10 cellular contexts compared by ENCODE assay signal in genomic region chr9:108551030-108551964, GRCh38.
DNase-seq lines count a peak whose midpoint lies in the region; ATAC-seq and TF ChIP-seq lines count a peak whose summit lies in the region.
"Had no signal": no experiment of that assay in that cellular context is flagged by ENCODE, and none has a peak within 500 bp of the region (broad histone marks: within the 10 kb centered on the region; RNA-seq: fewer than 3 reads in every experiment).

No MANE protein-coding gene starts in this region.

- DNase-seq in AG08395 (ENCODE audit: low spot score) = peak; percentile 83
- DNase-seq in astrocyte of the spinal cord (ENCODE audit: low read depth, low spot score) = peak; percentile 89
- no peak for DNase-seq in left lung
- DNase-seq in Right ventricle myocardium inferior (ENCODE audit: missing footprints) = no peak
- no peak for DNase-seq in NCI-H187 (lab: John Stamatoyannopoulos, UW)
- DNase-seq in stimulated activated naive CD8-positive, alpha-beta T cell treated with anti-CD3 and anti-CD28 coated beads, Interleukin-15, amount 100 ng/mL, for 72 hours = no peak
- DNase-seq: CD8-positive, alpha-beta memory T cell; foreskin melanocyte had no signal

- H3K4me3 Mint-ChIP-seq in stimulated activated naive CD8-positive, alpha-beta T cell treated with anti-CD3 and anti-CD28 coated beads, Interleukin-15, amount 100 ng/mL, for 72 hours = no peak overlapping the region
- H3K4me3 Mint-ChIP-seq: CD8-positive, alpha-beta memory T cell had no signal

- no peaks in the 10 kb centered on the region for H3K9me3 ChIP-seq in left lung

- no peak for TF ChIP-seq CTCF in astrocyte of the spinal cord (IDR thresholded peaks at IDR 0.05; ENCODE audit: low read depth, low read length)
- no peak for TF ChIP-seq CTCF in left lung (IDR thresholded peaks at IDR 0.05)

- no peak overlapping the region for H3K27ac ChIP-seq in left lung

- H3K27me3 ChIP-seq in left lung = no peaks in the 10 kb centered on the region

- ATAC-seq in left lung = peak; percentile 23
- ATAC-seq in Right ventricle myocardium inferior = no peak
- ATAC-seq in GM21529 (IDR thresholded peaks at IDR 0.05; ENCODE audit: unreplicated experiment) = no peak
- no peak for ATAC-seq in stimulated activated naive CD8-positive, alpha-beta T cell treated with anti-CD3 and anti-CD28 coated beads, Interleukin-15, amount 100 ng/mL, for 72 hours

- H3K27me3 Mint-ChIP-seq in stimulated activated naive CD8-positive, alpha-beta T cell treated with anti-CD3 and anti-CD28 coated beads, Interleukin-15, amount 100 ng/mL, for 72 hours = no peaks in the 10 kb centered on the region

- in situ Hi-C loops in astrocyte of the spinal cord (cut with HindIII; ENCODE audit: low sequenced_read_pairs) = no loop called here

- H3K4me1 ChIP-seq in left lung = peaks cover 0 to 4% of the 10 kb centered on the region in 2 donors

- no peak overlapping the region for H3K4me3 ChIP-seq in astrocyte of the spinal cord (ENCODE audit: low read depth, low read length)
- no peak overlapping the region for H3K4me3 ChIP-seq in left lung

- no peak overlapping the region for H3K27ac Mint-ChIP-seq in stimulated activated naive CD8-positive, alpha-beta T cell treated with anti-CD3 and anti-CD28 coated beads, Interleukin-15, amount 100 ng/mL, for 72 hours

- intact Hi-C loops in left lung (cut with DNase I) (no loop called here), Right ventricle myocardium inferior (cut with DNase I) (no loop called here)

- no peaks in the 10 kb centered on the region for H3K36me3 ChIP-seq in left lung

- H3K4me1 Mint-ChIP-seq in stimulated activated naive CD8-positive, alpha-beta T cell treated with anti-CD3 and anti-CD28 coated beads, Interleukin-15, amount 100 ng/mL, for 72 hours = no peaks in the 10 kb centered on the region
- H3K4me1 Mint-ChIP-seq: CD8-positive, alpha-beta memory T cell had no signal

- TF ChIP-seq RAD21 in Ishikawa (IDR thresholded peaks at IDR 0.05; ENCODE audit: low read depth) = 0 out of 2 replicates have a peak, but pooled peaks have one; percentile 3

- H3K9me3 Mint-ChIP-seq in stimulated activated naive CD8-positive, alpha-beta T cell treated with anti-CD3 and anti-CD28 coated beads, Interleukin-15, amount 100 ng/mL, for 72 hours = peaks cover 0 to 10% of the 10 kb centered on the region in 2 donors

- peak; percentile 91 for TF ChIP-seq EP300 in Ishikawa (IDR thresholded peaks at IDR 0.05; ENCODE audit: borderline replicate concordance)

TF ChIP-seq in Ishikawa, 13 proteins besides CTCF, POLR2A, EP300 and RAD21:
- TF ChIP-seq EGR1 (IDR thresholded peaks at IDR 0.05) (no peak), FOXM1 (IDR thresholded peaks at IDR 0.05; ENCODE audit: borderline replicate concordance, low read depth) (peak; percentile 78; the same call in 1 of the 2 replicates), CEBPB (IDR thresholded peaks at IDR 0.05) (peak; percentile 98), NFIC (IDR thresholded peaks at IDR 0.05) (peak; percentile 83), TEAD4 (IDR thresholded peaks at IDR 0.05) (peak; percentile 63), TCF12 (IDR thresholded peaks at IDR 0.05; ENCODE audit: low read depth) (peak; percentile 90), TAF1 (IDR thresholded peaks at IDR 0.05; ENCODE audit: low read depth) (no peak), CREB1 (IDR thresholded peaks at IDR 0.05; ENCODE audit: low read depth) (no peak), USF1 (IDR thresholded peaks at IDR 0.05) (no peak), REST (IDR thresholded peaks at IDR 0.05; ENCODE audit: low read depth) (no peak)

Comparison
In these comparisons a context has a peak if more than half of its experiments do, and no peak if none do; other contexts are left out.
1. DNase-seq: peak in AG08395 (single experiment) and astrocyte of the spinal cord (single experiment); none in left lung (0 of 2), Right ventricle myocardium inferior (single experiment), NCI-H187 (0 of 2) and stimulated activated naive CD8-positive, alpha-beta T cell treated with anti-CD3 and anti-CD28 coated beads, Interleukin-15, amount 100 ng/mL, for 72 hours (0 of 2).